In the genomic region with DNA sequence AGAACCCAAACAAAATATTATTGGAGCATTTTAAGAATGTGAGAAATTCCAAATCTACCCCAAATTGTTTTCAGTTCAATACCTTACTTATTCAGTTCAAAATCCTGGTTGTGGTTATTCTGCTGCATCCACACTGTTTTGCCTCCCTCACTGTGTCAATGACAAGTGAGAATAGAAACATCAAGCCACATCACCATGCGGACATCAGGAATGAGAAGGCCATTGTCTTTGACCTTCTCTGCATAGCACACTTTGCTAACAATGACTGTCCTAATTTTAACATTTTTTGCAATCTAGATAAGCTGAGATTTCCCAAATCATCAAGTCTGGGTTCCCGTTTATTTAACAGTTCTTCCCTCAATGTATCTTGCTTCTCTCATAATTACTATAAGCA, we compare ENCODE assay signal across 24 cellular contexts.
DNase-seq lines count a peak whose midpoint lies in the region; ATAC-seq, FAIRE-seq and TF ChIP-seq lines count a peak whose summit lies in the region.
"Had no signal": no experiment of that assay in that cellular context is flagged by ENCODE, and none has a peak within 500 bp of the region (broad histone marks: within the 10 kb centered on the region; RNA-seq: fewer than 3 reads in every experiment).

No MANE protein-coding gene starts in this region.

- no peaks in the 10 kb centered on the region for H3K9me3 ChIP-seq in Caco-2

- H3K27ac Mint-ChIP-seq in Caco-2 (ENCODE audit: unreplicated experiment) = no peak overlapping the region
- H3K27ac Mint-ChIP-seq: B cell, CD14-positive monocyte had no signal

- CTCF ChIA-PET in Caco-2 (lab: Charles Lee) = no interaction called here

- no peak overlapping the region for H3K4me3 Mint-ChIP-seq in Caco-2 (ENCODE audit: unreplicated experiment)
- H3K4me3 Mint-ChIP-seq: B cell, CD14-positive monocyte had no signal

- no peak for DNase-seq in GM12892 (ENCODE audit: insufficient read length)
- DNase-seq in substantia nigra (lab: John Stamatoyannopoulos, UW) = peak in 2 of 49 donors; percentile 38 to 54
- DNase-seq in HCEC 1CT = no peak
- DNase-seq in Caco-2 = no peak
- DNase-seq: DMS53, GDM1, IMR-90, NCI-H1105, NCI-H2029 treated with DMSO at 0.1 percent for 48 hours, NCI-H2171 treated with DMSO at 0.1 percent for 48 hours, NCI-H446, NCI-H526, PC-3, Right ventricle myocardium superior had no signal

- TF ChIP-seq CTCF in Caco-2 (IDR thresholded peaks at IDR 0.05; ENCODE audit: insufficient read depth in 1 of 2, low read depth in 1 of 2, low read length in 1 of 2, severe bottlenecking in 1 of 2, unreplicated experiment in 1 of 2) = no peak

- BruUV-seq in Caco-2 (replicated peaks; lab: Mats Ljungman, UMichigan) = no TSS peak

- peaks cover 3% of the 10 kb centered on the region for H3K27me3 Mint-ChIP-seq in Caco-2 (ENCODE audit: insufficient read depth, unreplicated experiment)
- H3K27me3 Mint-ChIP-seq: B cell had no signal

- intact Hi-C loops in Caco-2 (cut with micrococcal nuclease; ENCODE audit: unreplicated experiment) = no loop called here

- peak overlapping the region; percentile 91 for H3K27ac ChIP-seq in angular gyrus (ENCODE audit: low read depth, low read length)
- H3K27ac ChIP-seq in layer of hippocampus (ENCODE audit: low read depth, low read length) = peak overlapping the region; percentile 24
- peak overlapping the region; percentile 73 for H3K27ac ChIP-seq in substantia nigra (ENCODE audit: low read depth, low read length, poor library complexity, severe bottlenecking)
- H3K27ac ChIP-seq: KMS-11 had no signal

- H3K27me3 ChIP-seq in layer of hippocampus (ENCODE audit: control insufficient read depth, insufficient read depth, low read length) = no peaks in the 10 kb centered on the region
- no peaks in the 10 kb centered on the region for H3K27me3 ChIP-seq in Caco-2 (replicated peaks; ENCODE audit: control insufficient read depth, insufficient read depth, low read length)

- TF ChIP-seq POLR2A in GM12892 (IDR thresholded peaks at IDR 0.05; ENCODE audit: low read depth, low read length) = no peak

- no peaks in the 10 kb centered on the region for H3K4me1 ChIP-seq in Caco-2

- H3K4me3 ChIP-seq in Caco-2 (ENCODE audit: low read depth, low read length) = no peak overlapping the region

- no peaks in the 10 kb centered on the region for H3K36me3 Mint-ChIP-seq in Caco-2 (ENCODE audit: insufficient read depth, unreplicated experiment)
- H3K36me3 Mint-ChIP-seq: CD14-positive monocyte had no signal

- no peaks in the 10 kb centered on the region for H3K9me3 Mint-ChIP-seq in Caco-2 (ENCODE audit: unreplicated experiment)

- peaks cover 6% of the 10 kb centered on the region for H3K4me1 Mint-ChIP-seq in Caco-2 (ENCODE audit: low read depth, unreplicated experiment)
- H3K4me1 Mint-ChIP-seq: CD14-positive monocyte had no signal

- POLR2A ChIA-PET in Caco-2 (lab: Charles Lee) = no interaction called here

- peak; percentile 78 for FAIRE-seq in GM12892 (lab: Jason Lieb, UNC)
- FAIRE-seq: D721Med, GM19239, H54 had no signal

- H3K36me3 ChIP-seq in Caco-2 (ENCODE audit: control insufficient read depth, insufficient read depth, low read length) = no peaks in the 10 kb centered on the region

- no peak for ATAC-seq in GM19452 (IDR thresholded peaks at IDR 0.05; ENCODE audit: unreplicated experiment)
- no peak for ATAC-seq in HG02759 (IDR thresholded peaks at IDR 0.05; ENCODE audit: unreplicated experiment)
- ATAC-seq: PC-3 had no signal

Comparison
In these comparisons a context has a peak if more than half of its experiments do, and no peak if none do; other contexts are left out.
1. H3K27ac ChIP-seq: peak in every context shown above with its lines; median percentile 91 in angular gyrus; 73 in substantia nigra; 24 in layer of hippocampus.